ENCODE assay signal across 9 cellular contexts in genomic region chr10:95793401-95794045, GRCh38. TPM values are rescaled to one million over a fixed set of nuclear protein-coding genes. Genes with fewer than 3 reads are reported as not detected.
DNase-seq lines count a peak whose midpoint lies in the region; ATAC-seq, FAIRE-seq and TF ChIP-seq lines count a peak whose summit lies in the region.
"Had no signal": no experiment of that assay in that cellular context is flagged by ENCODE, and none has a peak within 500 bp of the region (broad histone marks: within the 10 kb centered on the region; RNA-seq: fewer than 3 reads in every experiment).

No MANE protein-coding gene starts in this region.

- H3K9me3 ChIP-seq in BLaER1 treated with 17β-estradiol and CSF1 and Interleukin-3, amounts not matched to agents 10 nM and 100 nM (replicated peaks in 1 of 11): peaks cover 0 to 5% (median 0%) of the 10 kb centered on the region in 11 experiments; a peak in 1 of 22 replicates
- no peaks in the 10 kb centered on the region for H3K9me3 ChIP-seq in Karpas-422 (ENCODE audit: low read length)
- no peaks in the 10 kb centered on the region for H3K9me3 ChIP-seq in kidney (ENCODE audit: control insufficient read depth in 1 of 2, low read length in 2 of 2)
- H3K9me3 ChIP-seq in endodermal cell (ENCODE audit: control insufficient read depth, low read length): peaks cover 10% of the 10 kb centered on the region

- ATAC-seq in GM21529 (IDR thresholded peaks at IDR 0.05; ENCODE audit: unreplicated experiment) (peak; percentile 41), memory B cell (ENCODE audit: low read depth) (peak; percentile 90)

- no peaks in the 10 kb centered on the region for H3K36me3 ChIP-seq in BLaER1 treated with 17β-estradiol and CSF1 and Interleukin-3, amounts not matched to agents 10 nM and 100 nM
- H3K36me3 ChIP-seq in Karpas-422 (ENCODE audit: insufficient read depth, low read length) (no peaks in the 10 kb centered on the region), kidney (ENCODE audit: control insufficient read depth in 1 of 2, insufficient read depth in 2 of 2, low read length in 2 of 2) (no peaks in the 10 kb centered on the region), endodermal cell (ENCODE audit: control insufficient read depth, insufficient read depth, low read length) (no peaks in the 10 kb centered on the region)

- H3K36me3 Mint-ChIP-seq in memory B cell: peaks cover 13% of the 10 kb centered on the region
- no peaks in the 10 kb centered on the region for H3K36me3 Mint-ChIP-seq in endodermal cell (ENCODE audit: low read depth)

- no peaks in the 10 kb centered on the region for H3K9me2 ChIP-seq in Karpas-422 (replicated peaks; ENCODE audit: insufficient read depth, low read length)

- TF ChIP-seq CTCF in kidney (IDR thresholded peaks at IDR 0.05; ENCODE audit: borderline replicate concordance, extremely low read depth, insufficient read depth) (no peak), endodermal cell (conservative IDR thresholded peaks at IDR 0.05) (no peak)

- H3K4me1 Mint-ChIP-seq in memory B cell (peaks cover 71% of the 10 kb centered on the region), endodermal cell (peaks cover 4% of the 10 kb centered on the region)

- FAIRE-seq in kidney (lab: Jason Lieb, UNC): no peak

- H3K27ac Mint-ChIP-seq in memory B cell (peak overlapping the region; percentile 95), endodermal cell (no peak overlapping the region)

- H3K79me2 ChIP-seq in Karpas-422 (ENCODE audit: low read length): no peaks in the 10 kb centered on the region

- H3K9me3 Mint-ChIP-seq in memory B cell (no peaks in the 10 kb centered on the region), endodermal cell (no peaks in the 10 kb centered on the region)

- peak overlapping the region in 10 of 11 experiments; percentile 22 to 86 (median 54); a peak in 17 of 22 replicates for H3K4me2 ChIP-seq in BLaER1 treated with 17β-estradiol and CSF1 and Interleukin-3, amounts not matched to agents 10 nM and 100 nM
- no peak overlapping the region for H3K4me2 ChIP-seq in Karpas-422 (ENCODE audit: low read depth, low read length, poor library complexity, severe bottlenecking)

- DNase-seq in SKM-1 treated with dmso at 0.1 percent for 144 hours (lab: John Stamatoyannopoulos, UW; ENCODE audit: unreplicated experiment) (peak; percentile 72), memory B cell (ENCODE audit: low spot score in 2 of 2) (peak in 1 of 2 donors; percentile 43), Karpas-422 (no peak), kidney (no peak), hippocampal formation (lab: John Stamatoyannopoulos, UW) (no peak), endodermal cell (no peak)
- DNase-seq: COR-L47 had no signal

- peaks cover 5 to 77% (median 27%) of the 10 kb centered on the region in 10 experiments; a peak in 19 of 20 replicates for H3K4me1 ChIP-seq in BLaER1 treated with 17β-estradiol and CSF1 and Interleukin-3, amounts not matched to agents 10 nM and 100 nM
- H3K4me1 ChIP-seq in Karpas-422 (ENCODE audit: low read length) (no peaks in the 10 kb centered on the region), kidney (ENCODE audit: control insufficient read depth in 1 of 2, insufficient read depth in 1 of 2, low read depth in 1 of 2, low read length in 2 of 2) (no peaks in the 10 kb centered on the region), endodermal cell (ENCODE audit: control insufficient read depth, insufficient read depth, low read length) (peaks cover 6% of the 10 kb centered on the region)

- peak overlapping the region in 1 of 10 experiments; percentile 13; a peak in 2 of 20 replicates for H3K4me3 ChIP-seq in BLaER1 treated with 17β-estradiol and CSF1 and Interleukin-3, amounts not matched to agents 10 nM and 100 nM
- H3K4me3 ChIP-seq in Karpas-422 (ENCODE audit: low read length) (no peak overlapping the region), kidney (ENCODE audit: low read length in 2 of 2) (no peak overlapping the region), endodermal cell (ENCODE audit: low read length) (no peak overlapping the region)

- WGBS in endodermal cell (ENCODE audit: insufficient coverage in 1 of 2, insufficient read length in 1 of 2), 2 experiments: 100% methylated on average over 1 of the region's 2 CpGs; no CpG with 5 or more reads in 1 of the 2 experiments

- intact Hi-C loops in kidney (cut with DNase I): no loop called here

- H3K4me3 Mint-ChIP-seq in memory B cell (peak overlapping the region; percentile 27), endodermal cell (no peak overlapping the region)

- peak overlapping the region in 6 of 11 experiments; percentile 20 to 70 (median 27); a peak in 9 of 22 replicates for H3K9ac ChIP-seq in BLaER1 treated with 17β-estradiol and CSF1 and Interleukin-3, amounts not matched to agents 10 nM and 100 nM
- no peak overlapping the region for H3K9ac ChIP-seq in Karpas-422 (ENCODE audit: low read length)
- no peak overlapping the region for H3K9ac ChIP-seq in kidney (ENCODE audit: low read length in 2 of 2)
- H3K9ac ChIP-seq in endodermal cell (ENCODE audit: extremely low read depth, low read length, poor library complexity, severe bottlenecking): no peak overlapping the region

- H2AFZ ChIP-seq in Karpas-422 (ENCODE audit: low read length): no peak overlapping the region

- no peaks in the 10 kb centered on the region for H3K27me3 ChIP-seq in BLaER1 treated with 17β-estradiol and CSF1 and Interleukin-3, amounts not matched to agents 10 nM and 100 nM
- no peaks in the 10 kb centered on the region for H3K27me3 ChIP-seq in Karpas-422 (ENCODE audit: low read length)
- H3K27me3 ChIP-seq in endodermal cell (ENCODE audit: control insufficient read depth, insufficient read depth, low read length, poor library complexity, severe bottlenecking): peaks cover 18% of the 10 kb centered on the region

- peak overlapping the region in 8 of 11 experiments; percentile 38 to 88 (median 68); a peak in 16 of 22 replicates for H3K27ac ChIP-seq in BLaER1 treated with 17β-estradiol and CSF1 and Interleukin-3, amounts not matched to agents 10 nM and 100 nM
- no peak overlapping the region for H3K27ac ChIP-seq in Karpas-422 (ENCODE audit: low read length)
- H3K27ac ChIP-seq in kidney (ENCODE audit: low read depth in 2 of 2, low read length in 2 of 2): peak overlapping the region in 1 of 2 donors; percentile 58
- H3K27ac ChIP-seq in endodermal cell (ENCODE audit: low read depth, low read length): no peak overlapping the region

- no peaks in the 10 kb centered on the region for H4K20me1 ChIP-seq in BLaER1 treated with 17β-estradiol and CSF1 and Interleukin-3, amounts not matched to agents 10 nM and 100 nM
- no peaks in the 10 kb centered on the region for H4K20me1 ChIP-seq in Karpas-422 (ENCODE audit: insufficient read depth, low read depth, low read length)

- H3K27me3 Mint-ChIP-seq in memory B cell (no peaks in the 10 kb centered on the region), endodermal cell (ENCODE audit: insufficient read depth) (peaks cover 23% of the 10 kb centered on the region)

RNA-seq across cellular contexts. Expression of gene ENTPD1, which starts 37.6 kb away (rescaled TPM):
- 0.11 and 0.32 TPM in 2 replicates for total RNA-seq in Karpas-422 (2014; rRNA removed; shearing (Covaris generic); ENCODE audit: low replicate concordance)
- total RNA-seq in kidney (36.6 TPM), endodermal cell (1 to 10 TPM; 3.9 TPM)
- 5.2 TPM for polyA plus RNA-seq in kidney (ENCODE audit: insufficient read depth, low read depth, low replicate concordance)
- polyA plus RNA-seq in endodermal cell (2013, experiment 1 of 2): 0.89 TPM
- 1.0 TPM for polyA plus RNA-seq in endodermal cell (2013, experiment 2 of 2)

Comparison
In these comparisons a context has a peak if more than half of its experiments do, and no peak if none do; other contexts are left out.
1. H3K27ac ChIP-seq: peak in BLaER1 treated with 17β-estradiol and CSF1 and Interleukin-3, amounts not matched to agents 10 nM and 100 nM (8 of 11); none in Karpas-422 (single experiment) and endodermal cell (single experiment).
2. H3K9ac ChIP-seq: peak in BLaER1 treated with 17β-estradiol and CSF1 and Interleukin-3, amounts not matched to agents 10 nM and 100 nM (6 of 11); none in Karpas-422 (single experiment), kidney (0 of 2) and endodermal cell (single experiment).